Comparison of ENCODE assay signal across 13 cellular contexts in genomic region chr12:62703011-62703380, GRCh38.
DNase-seq lines count a peak whose midpoint lies in the region; ATAC-seq and TF ChIP-seq lines count a peak whose summit lies in the region.
"Had no signal": no experiment of that assay in that cellular context is flagged by ENCODE, and none has a peak within 500 bp of the region (broad histone marks: within the 10 kb centered on the region; RNA-seq: fewer than 3 reads in every experiment).

No MANE protein-coding gene starts in this region.

- H3K27ac ChIP-seq in BLaER1 (no peak overlapping the region), PC-9 (peak overlapping the region; percentile 74), epithelial cell of prostate (peak overlapping the region; percentile 77), neuronal stem cell (replicated peaks; ENCODE audit: low read length) (peak overlapping the region; percentile 1)
- H3K27ac ChIP-seq in CD8-positive, alpha-beta T cell (ENCODE audit: low read depth, low read length): no peak overlapping the region
- H3K27ac ChIP-seq: neutrophil had no signal

- H3K14ac ChIP-seq in neuronal stem cell (ENCODE audit: low read length): no peak overlapping the region

- peak overlapping the region; percentile 33 for H3K4me2 ChIP-seq in BLaER1
- peak overlapping the region; percentile 46 for H3K4me2 ChIP-seq in PC-9
- no peak overlapping the region for H3K4me2 ChIP-seq in neuronal stem cell (ENCODE audit: insufficient read depth, low read length, poor library complexity, severe bottlenecking)

- H4K91ac ChIP-seq in neuronal stem cell (ENCODE audit: low read depth, low read length, poor library complexity): no peak overlapping the region

- H3F3A ChIP-seq in PC-9 (ENCODE audit: insufficient read depth, low read depth): peaks cover 18% of the 10 kb centered on the region

- H3K9me3 ChIP-seq in BLaER1 (no peaks in the 10 kb centered on the region), PC-9 (ENCODE audit: insufficient read depth, low read depth) (no peaks in the 10 kb centered on the region), neuronal stem cell (replicated peaks in 1 of 2; ENCODE audit: control insufficient read depth in 2 of 2, insufficient read depth in 1 of 2, low read depth in 1 of 2, low read length in 2 of 2) (peaks cover 0 to 6% of the 10 kb centered on the region in 2 donors)
- H3K9me3 ChIP-seq in CD8-positive, alpha-beta T cell (ENCODE audit: low read length): no peaks in the 10 kb centered on the region
- H3K9me3 ChIP-seq: neutrophil had no signal

- no peaks in the 10 kb centered on the region for H3K36me3 Mint-ChIP-seq in CD8-positive, alpha-beta T cell
- no peaks in the 10 kb centered on the region for H3K36me3 Mint-ChIP-seq in natural killer cell
- H3K36me3 Mint-ChIP-seq: CD4-positive, alpha-beta memory T cell had no signal

- H2BK120ac ChIP-seq in neuronal stem cell (ENCODE audit: low read depth, low read length): no peak overlapping the region

- H3K4ac ChIP-seq in neuronal stem cell (ENCODE audit: low read length): no peak overlapping the region

- H2AK5ac ChIP-seq in neuronal stem cell (ENCODE audit: low read depth, low read length): no peak overlapping the region

- H3K36me3 ChIP-seq in BLaER1: no peaks in the 10 kb centered on the region
- H3K36me3 ChIP-seq in PC-9 (ENCODE audit: low read depth): no peaks in the 10 kb centered on the region
- no peaks in the 10 kb centered on the region for H3K36me3 ChIP-seq in neuronal stem cell (replicated peaks in 1 of 2; ENCODE audit: control insufficient read depth in 2 of 2, insufficient read depth in 2 of 2, low read length in 2 of 2)
- no peaks in the 10 kb centered on the region for H3K36me3 ChIP-seq in CD8-positive, alpha-beta T cell (ENCODE audit: insufficient read depth, low read length)

- H2BK12ac ChIP-seq in neuronal stem cell (ENCODE audit: low read length): no peak overlapping the region

- no peak overlapping the region for H3K4me3 Mint-ChIP-seq in CD8-positive, alpha-beta T cell
- no peak overlapping the region for H3K4me3 Mint-ChIP-seq in natural killer cell
- H3K4me3 Mint-ChIP-seq: CD4-positive, alpha-beta memory T cell had no signal

- H3K4me1 Mint-ChIP-seq in CD8-positive, alpha-beta T cell (ENCODE audit: low read depth): no peaks in the 10 kb centered on the region
- no peaks in the 10 kb centered on the region for H3K4me1 Mint-ChIP-seq in natural killer cell
- H3K4me1 Mint-ChIP-seq: CD4-positive, alpha-beta memory T cell had no signal

- H3K9ac ChIP-seq in BLaER1: no peak overlapping the region
- H3K9ac ChIP-seq in neuronal stem cell (ENCODE audit: low read depth, low read length, poor library complexity): no peak overlapping the region

- no peak overlapping the region for H3K23ac ChIP-seq in neuronal stem cell (ENCODE audit: low read depth, low read length, poor library complexity)

- no peak overlapping the region for H2BK15ac ChIP-seq in neuronal stem cell (ENCODE audit: low read length)

- no peak overlapping the region for H2BK5ac ChIP-seq in neuronal stem cell (ENCODE audit: low read length)

- H3K79me2 ChIP-seq in PC-9 (ENCODE audit: low read depth): no peaks in the 10 kb centered on the region

- no peak overlapping the region for H3K27ac Mint-ChIP-seq in CD8-positive, alpha-beta T cell
- H3K27ac Mint-ChIP-seq in natural killer cell: no peak overlapping the region
- H3K27ac Mint-ChIP-seq: CD4-positive, alpha-beta memory T cell had no signal

- no peaks in the 10 kb centered on the region for H3K9me3 Mint-ChIP-seq in CD8-positive, alpha-beta T cell
- no peaks in the 10 kb centered on the region for H3K9me3 Mint-ChIP-seq in natural killer cell
- H3K9me3 Mint-ChIP-seq: CD4-positive, alpha-beta memory T cell had no signal

- intact Hi-C loops in PC-9 (cut with micrococcal nuclease; ENCODE audit: unreplicated experiment): no loop called here
- intact Hi-C loops in CD8-positive, alpha-beta T cell (cut with DNase I, micrococcal nuclease): no loop called here
- intact Hi-C loops in natural killer cell (cut with micrococcal nuclease): no loop called here

- peak overlapping the region; percentile 52 for H2AFZ ChIP-seq in PC-9
- H2AFZ ChIP-seq in neuronal stem cell (ENCODE audit: low read length): peak overlapping the region; percentile 76

- no CpG with 5 or more reads among the region's 4 CpGs for WGBS in neuronal stem cell (ENCODE audit: extremely low coverage in 2 of 2, insufficient read length in 2 of 2, insufficient replicate concordance in 1 of 2), 2 donors

- H3K79me1 ChIP-seq in neuronal stem cell (ENCODE audit: low read depth, low read length): no peaks in the 10 kb centered on the region

- H4K20me1 ChIP-seq in BLaER1 (no peaks in the 10 kb centered on the region), PC-9 (ENCODE audit: insufficient read depth) (no peaks in the 10 kb centered on the region)

- no peaks in the 10 kb centered on the region for H3K27me3 ChIP-seq in BLaER1
- H3K27me3 ChIP-seq in PC-9 (ENCODE audit: insufficient read depth, low read depth): no peaks in the 10 kb centered on the region
- H3K27me3 ChIP-seq in neuronal stem cell (ENCODE audit: control insufficient read depth in 3 of 3, insufficient read depth in 3 of 3, low read depth in 1 of 3, low read length in 3 of 3): no peaks in the 10 kb centered on the region
- H3K27me3 ChIP-seq in CD8-positive, alpha-beta T cell (ENCODE audit: insufficient read depth, low read length): no peaks in the 10 kb centered on the region
- H3K27me3 ChIP-seq: neutrophil had no signal

- H3K4me1 ChIP-seq in BLaER1: peaks cover 13% of the 10 kb centered on the region
- H3K4me1 ChIP-seq in PC-9 (replicated peaks; ENCODE audit: insufficient read depth): peaks cover 38% of the 10 kb centered on the region
- peaks cover 16 to 30% of the 10 kb centered on the region in 2 donors for H3K4me1 ChIP-seq in neuronal stem cell (ENCODE audit: control insufficient read depth in 2 of 2, insufficient read depth in 1 of 2, low read depth in 1 of 2, low read length in 2 of 2)
- H3K4me1 ChIP-seq in CD8-positive, alpha-beta T cell (ENCODE audit: insufficient read depth, low read length): no peaks in the 10 kb centered on the region

- no peak overlapping the region for H4K8ac ChIP-seq in neuronal stem cell (ENCODE audit: low read depth, low read length)

- no TSS peak for BruUV-seq in PC-9 (replicated peaks; lab: Mats Ljungman, UMichigan)

- H3K4me3 ChIP-seq in BLaER1 (no peak overlapping the region), PC-9 (no peak overlapping the region), neuronal stem cell (ENCODE audit: low read length in 2 of 2) (no peak overlapping the region)
- H3K4me3 ChIP-seq in CD8-positive, alpha-beta T cell (ENCODE audit: low read depth, low read length): no peak overlapping the region

- no peak overlapping the region for H3K18ac ChIP-seq in neuronal stem cell (ENCODE audit: low read length)

- no peaks in the 10 kb centered on the region for H3K27me3 Mint-ChIP-seq in CD8-positive, alpha-beta T cell (ENCODE audit: low read depth)
- H3K27me3 Mint-ChIP-seq in natural killer cell (ENCODE audit: low read depth in 2 of 2): no peaks in the 10 kb centered on the region
- H3K27me3 Mint-ChIP-seq: CD4-positive, alpha-beta memory T cell had no signal

- no peaks in the 10 kb centered on the region for H3K9me2 ChIP-seq in PC-9 (ENCODE audit: insufficient read depth)

- peak in 1 of 2 experiments; percentile 52 for DNase-seq in PC-9
- DNase-seq in epithelial cell of prostate (ENCODE audit: low read depth, low spot score): peak; percentile 16
- no peak for DNase-seq in neuronal stem cell (ENCODE audit: low spot score)
- no peak for DNase-seq in NK-92 treated with Interleukin-12 subunit alpha and Interleukin-12 subunit beta, amount 100 ng/mL, for 24 hours (lab: John Stamatoyannopoulos, UW)
- no peak for DNase-seq in CD8-positive, alpha-beta T cell
- DNase-seq in natural killer cell: no peak
- DNase-seq: activated CD4-positive, alpha-beta T cell treated with anti-CD3 and anti-CD28 coated beads, Interleukin-2, amount 50 U/mL, for 4 hours; CD4-positive, alpha-beta memory T cell; head of caudate nucleus; NCI-H1105 treated with DMSO at 0.1 percent for 48 hours had no signal

- ATAC-seq in CD8-positive, alpha-beta T cell: no peak
- no peak for ATAC-seq in natural killer cell
- ATAC-seq in GM21528 (IDR thresholded peaks at IDR 0.05; ENCODE audit: low FRiP score, unreplicated experiment): no peak

- no peak for TF ChIP-seq CTCF in PC-9 (conservative IDR thresholded peaks at IDR 0.05)
- TF ChIP-seq CTCF in CD8-positive, alpha-beta T cell (IDR thresholded peaks at IDR 0.05): no peak
- TF ChIP-seq CTCF in natural killer cell (IDR thresholded peaks at IDR 0.05): no peak

- POLR2A ChIA-PET in PC-9 (lab: Charles Lee; ENCODE audit: unreplicated experiment): interaction anchor here (0.7 kb wide), 1 partner anchor 28 kb away, joined by 7 read pairs; no protein-coding TSS in a partner anchor
- POLR2A ChIA-PET in CD8-positive, alpha-beta T cell (lab: Charles Lee): no interaction called here

- CTCF ChIA-PET in PC-9 (lab: Charles Lee): interaction anchor here (0.6 kb wide), 1 partner anchor 91 kb away, joined by 4 read pairs; no protein-coding TSS in a partner anchor
- CTCF ChIA-PET in CD8-positive, alpha-beta T cell (lab: Charles Lee): interaction anchor here (0.9 kb wide), 1 partner anchor 13 kb away, joined by 3 read pairs; no protein-coding TSS in a partner anchor

Comparison
In these comparisons a context has a peak if more than half of its experiments do, and no peak if none do; other contexts are left out.
1. H3K27ac ChIP-seq: peak in PC-9 (single experiment), epithelial cell of prostate (single experiment) and neuronal stem cell (single experiment); none in BLaER1 (single experiment) and CD8-positive, alpha-beta T cell (single experiment).